Comparison of ENCODE assay signal across 16 cellular contexts in genomic region chr21:29305561-29305960, GRCh38. TPM values are rescaled to one million over a fixed set of nuclear protein-coding genes. Genes with fewer than 3 reads are reported as not detected.
DNase-seq lines count a peak whose midpoint lies in the region; ATAC-seq, FAIRE-seq and TF ChIP-seq lines count a peak whose summit lies in the region.
"Had no signal": no experiment of that assay in that cellular context is flagged by ENCODE, and none has a peak within 500 bp of the region (broad histone marks: within the 10 kb centered on the region; RNA-seq: fewer than 3 reads in every experiment).

No MANE protein-coding gene starts in this region.

- H4K12ac ChIP-seq in trophoblast cell (ENCODE audit: low read depth, low read length) = no peak overlapping the region

- H3K27ac ChIP-seq in ACC112 (ENCODE audit: low read depth, low read length) = no peak overlapping the region
- peak overlapping the region; percentile 73 for H3K27ac ChIP-seq in GM12878 (ENCODE audit: control insufficient read depth, insufficient read depth)
- H3K27ac ChIP-seq in trophoblast cell (ENCODE audit: low read depth, low read length) = no peak overlapping the region

- TF ChIP-seq RAD21 in GM12878 (IDR thresholded peaks at IDR 0.05; ENCODE audit: insufficient read depth, low read depth, low read length) = no peak

- H4K91ac ChIP-seq in trophoblast cell (ENCODE audit: low read depth, low read length) = no peak overlapping the region

- DNase-seq in GM12891 (ENCODE audit: insufficient read length, low spot score) = no peak
- no peak for DNase-seq in GM12878 (ENCODE audit: low read depth, low spot score)
- no peak for DNase-seq in trophoblast cell
- no peak for DNase-seq in GF-D8 (lab: John Stamatoyannopoulos, UW)
- no peak for DNase-seq in stimulated activated CD4-positive, alpha-beta T cell treated with anti-CD3 and anti-CD28 coated beads, Interleukin-2, amount 100 ng/mL, for 48 hours
- DNase-seq in cerebellar cortex (ENCODE audit: low spot score) = no peak
- DNase-seq in HPDE6-E6E7 (ENCODE audit: extremely low spot score) = no peak
- DNase-seq: erythroblast; NCI-H1930; NCI-H69; stimulated activated naive CD8-positive, alpha-beta T cell treated with anti-CD3 and anti-CD28 coated beads, Interleukin-15, Interleukin-2, amounts not matched to agents 100 U/mL and 50 U/mL, for 24 hours; T-cell had no signal

- no peaks in the 10 kb centered on the region for H3K27me3 ChIP-seq in ACC112 (ENCODE audit: insufficient read depth, low read length)
- H3K27me3 ChIP-seq in GM12878 (replicated peaks in 1 of 2; ENCODE audit: control insufficient read depth in 2 of 2, insufficient read depth in 2 of 2, low read length in 1 of 2) = no peaks in the 10 kb centered on the region
- H3K27me3 ChIP-seq in trophoblast cell (ENCODE audit: insufficient read depth, low read length) = no peaks in the 10 kb centered on the region

- H3K79me1 ChIP-seq in trophoblast cell (ENCODE audit: low read length) = no peaks in the 10 kb centered on the region

- H2AFZ ChIP-seq in ACC112 (ENCODE audit: low read length, unreplicated experiment) = no peak overlapping the region
- no peak overlapping the region for H2AFZ ChIP-seq in GM12878 (ENCODE audit: control insufficient read depth, low read depth, low read length)
- no peak overlapping the region for H2AFZ ChIP-seq in trophoblast cell (ENCODE audit: insufficient read depth, low read length, poor library complexity)

- WGBS in GM12878 (ENCODE audit: insufficient coverage, insufficient replicate concordance, low lambda C conversion rate, missing lambda C conversion rate) = 0% methylated on average over 1 of the region's 1 CpG
- no CpG with 5 or more reads among the region's 1 CpG for WGBS in trophoblast cell (ENCODE audit: extremely low coverage, insufficient coverage, insufficient read length)

- RAD21 ChIA-PET in GM12878 (lab: Charles Lee; ENCODE audit: unreplicated experiment) = interaction anchor here (0.7 to 1.3 kb wide), 8 partner anchors 9 to 226 kb away, joined by 3 to 5 read pairs (median 3); no protein-coding TSS in a partner anchor

- no peak for ATAC-seq in GM12878
- ATAC-seq: left lobe of liver, sciatic nerve, T-cell had no signal

- H4K20me1 ChIP-seq in GM12878 (ENCODE audit: control insufficient read depth, insufficient read depth) = peaks cover 2% of the 10 kb centered on the region; the same call in 1 of the 2 replicates

- H3K23ac ChIP-seq in trophoblast cell (ENCODE audit: low read length) = no peak overlapping the region

- SMC1A ChIA-PET in GM12878 (lab: Charles Lee; ENCODE audit: uncharacterized antibody, unreplicated experiment) = interaction anchor here (0.8 to 17.9 kb wide), 5 partner anchors 8 to 225 kb away, joined by 3 to 297 read pairs (median 4); no protein-coding TSS in a partner anchor

- POLR2A ChIA-PET in GM12878 (lab: Charles Lee) = interaction anchor here (0.9 to 1.3 kb wide), 4 partner anchors 11 to 72 kb away, joined by 3 to 8 read pairs (median 4); no protein-coding TSS in a partner anchor

- intact Hi-C loops in GM12878 (cut with micrococcal nuclease; ENCODE audit: unreplicated experiment) = loop anchor here (10.0 kb wide), 1 partner anchor 311 kb away; the partner anchor contains the start of gene LTN1

- CTCF ChIA-PET in GM12878 (lab: Yijun Ruan, JAX) = interaction anchor here (0.7 to 13.2 kb wide), 5 partner anchors 12 to 71 kb away, joined by 3 to 157 read pairs (median 3); no protein-coding TSS in a partner anchor

- no peak overlapping the region for H2BK120ac ChIP-seq in trophoblast cell (ENCODE audit: insufficient read depth, low read length, poor library complexity)

- peak overlapping the region; percentile 84 for H3K4ac ChIP-seq in trophoblast cell (ENCODE audit: low read depth, low read length)

- H2BK5ac ChIP-seq in trophoblast cell (ENCODE audit: low read depth, low read length, poor library complexity) = no peak overlapping the region

- in situ Hi-C loops in GM12878 (cut with MboI) = loop anchor here (5.0 kb wide), 1 partner anchor 228 kb away; no protein-coding TSS in a partner anchor

- H2BK12ac ChIP-seq in trophoblast cell (ENCODE audit: low read length) = no peak overlapping the region

- H3K79me2 ChIP-seq in ACC112 (ENCODE audit: control insufficient read depth, insufficient read depth, low read length, unreplicated experiment) (peaks cover 98% of the 10 kb centered on the region), GM12878 (ENCODE audit: control insufficient read depth, insufficient read depth, low read length) (peaks cover 99% of the 10 kb centered on the region), trophoblast cell (ENCODE audit: control insufficient read depth, insufficient read depth, low read length, poor library complexity) (peaks cover 10% of the 10 kb centered on the region)

- H3K4me2 ChIP-seq in GM12878 (ENCODE audit: control insufficient read depth, insufficient read depth) = peak overlapping the region; percentile 69
- no peak overlapping the region for H3K4me2 ChIP-seq in trophoblast cell (ENCODE audit: low read length)

- H2AK5ac ChIP-seq in trophoblast cell (ENCODE audit: low read length) = no peak overlapping the region

- H3K36me3 ChIP-seq in ACC112 (ENCODE audit: insufficient read depth, low read length) = peaks cover 11% of the 10 kb centered on the region
- H3K36me3 ChIP-seq in GM12878 (ENCODE audit: control insufficient read depth in 2 of 2, insufficient read depth in 2 of 2, low read length in 1 of 2) = 0 out of 4 replicates have a peak, but pooled peaks cover 0 to 7% of the 10 kb centered on the region in 2 experiments
- peaks cover 0 to 2% of the 10 kb centered on the region in 2 experiments for H3K36me3 ChIP-seq in trophoblast cell (ENCODE audit: control insufficient read depth in 1 of 2, insufficient read depth in 2 of 2, low read length in 2 of 2)

- peaks cover 42% of the 10 kb centered on the region for H3K4me1 ChIP-seq in ACC112 (ENCODE audit: control insufficient read depth, insufficient read depth, low read length, unreplicated experiment)
- H3K4me1 ChIP-seq in GM12878 (ENCODE audit: control insufficient read depth, insufficient read depth, low read length) = peaks cover 25% of the 10 kb centered on the region
- H3K4me1 ChIP-seq in trophoblast cell (ENCODE audit: control insufficient read depth in 1 of 2, insufficient read depth in 2 of 2, low read length in 2 of 2) = peaks cover 5 to 7% of the 10 kb centered on the region in 2 experiments

- FAIRE-seq in GM12891 (lab: Jason Lieb, UNC) (peak; percentile 90), GM12878 (lab: Jason Lieb, UNC) (peak; percentile 23)

- H3K4me3 ChIP-seq in ACC112 (ENCODE audit: low read depth, low read length) = 0 out of 2 replicates have a peak overlapping the region, but pooled peaks have one; percentile 3
- H3K4me3 ChIP-seq in GM12878 = 0 out of 2 replicates have a peak overlapping the region, but pooled peaks have one; percentile 14
- no peak overlapping the region for H3K4me3 ChIP-seq in trophoblast cell (ENCODE audit: low read depth, low read length)
- H3K4me3 ChIP-seq: coronary artery had no signal

- H3K9ac ChIP-seq in GM12878 (ENCODE audit: control insufficient read depth, insufficient read depth, low read length) = 0 out of 2 replicates have a peak overlapping the region, but pooled peaks have one; percentile 22
- H3K9ac ChIP-seq in trophoblast cell (ENCODE audit: low read length) = no peak overlapping the region

- no peak for TF ChIP-seq POLR2A in GM12891 (IDR thresholded peaks at IDR 0.05; ENCODE audit: low read depth, low read length)
- TF ChIP-seq POLR2A in GM12878 (IDR thresholded peaks at IDR 0.05; ENCODE audit: low read depth, low read length) = no peak

- no peak for TF ChIP-seq EP300 in GM12878 (IDR thresholded peaks at IDR 0.05; ENCODE audit: borderline replicate concordance in 1 of 2, control insufficient read depth in 1 of 2, low read depth in 2 of 2, low read length in 2 of 2)

- H4K8ac ChIP-seq in trophoblast cell (ENCODE audit: low read depth, low read length) = no peak overlapping the region

- H3K14ac ChIP-seq in trophoblast cell (ENCODE audit: low read length) = no peak overlapping the region

- H3K9me3 ChIP-seq in GM12878 (replicated peaks; ENCODE audit: control insufficient read depth, insufficient read depth, low read length) (peaks cover 2% of the 10 kb centered on the region; the same call in 1 of the 3 replicates), trophoblast cell (ENCODE audit: insufficient read depth, low read depth, low read length) (peaks cover 2% of the 10 kb centered on the region)

- H3K18ac ChIP-seq in trophoblast cell (ENCODE audit: low read length) = no peak overlapping the region

- no TSS peak for BruUV-seq in GM12878 (replicated peaks; lab: Mats Ljungman, UMichigan)

- TF ChIP-seq CTCF in GM12878 (IDR thresholded peaks at IDR 0.05 in 2 of 3, conservative IDR thresholded peaks at IDR 0.05 in 1 of 3; ENCODE audit: control insufficient read depth in 2 of 3, extremely low read depth in 1 of 3, insufficient read depth in 1 of 3, low read depth in 3 of 3, low read length in 3 of 3) = no peak

TF ChIP-seq in GM12891, 5 proteins besides CTCF, POLR2A, EP300 and RAD21 (continues in another document):
- TF ChIP-seq SPI1 (IDR thresholded peaks at IDR 0.05; ENCODE audit: low read depth, low read length) (no peak), POU2F2 (IDR thresholded peaks at IDR 0.05; ENCODE audit: low read depth, low read length) (no peak), PAX5 (IDR thresholded peaks at IDR 0.05; ENCODE audit: insufficient read depth, low read length, severe bottlenecking) (no peak)

TF ChIP-seq in GM12878, 131 proteins besides CTCF, POLR2A, EP300 and RAD21 (continues in another document):
- TF ChIP-seq NFYA (IDR thresholded peaks at IDR 0.05; ENCODE audit: borderline replicate concordance, low read depth, low read length) = no peak
- no peak for TF ChIP-seq ZZZ3 (IDR thresholded peaks at IDR 0.05; ENCODE audit: control insufficient read depth, insufficient read length, low read depth)

RNA-seq across cellular contexts. Expression of gene BACH1, which starts 6.8 kb away (rescaled TPM):
- polyA plus RNA-seq in GM12891 (2012; ENCODE audit: low read depth, missing spikeins) = 11.0 TPM
- total RNA-seq in GM12878 (2013; cell fraction: nucleolus; rRNA removed) = 89.0 and 91.9 TPM in 2 replicates
- total RNA-seq in GM12878 (2014; rRNA removed) (13.8 and 20.1 TPM in 2 replicates), GM12878 (2014; rRNA removed; fragmentation: Illumina TruSeq; extraction: Trizol) (16.9 and 18.1 TPM in 2 replicates), GM12878 (2021) (25.7 TPM in 2 replicates)
- 10.4 TPM for polyA plus RNA-seq in GM12878 (2011; ENCODE audit: low read depth)
- polyA plus RNA-seq in GM12878 (2011; rRNA removed) (18.8 and 26.6 TPM in 2 replicates), GM12878 (2014; fragmentation: Illumina TruSeq; extraction: Trizol) (10.7 and 11.8 TPM in 2 replicates), GM12878 (2014; fragmentation: Nextera tagmentation; extraction: Ambion mirVana) (1 to 10 TPM; 3.2 to 3.3 TPM), GM12878 (2014; rRNA removed) (5.4 and 7.6 TPM in 2 replicates), GM12878 (2016; fragmentation: Nextera tagmentation; extraction: Ambion mirVana) (10 to 100 TPM in 1 of 2 experiments, 1 to 10 TPM in 1; 9.1 to 10.3 TPM)
- polyA plus RNA-seq in GM12878 (2011; cell fraction: cytosol; rRNA removed) = 6.6 and 8.8 TPM in 2 replicates
- polyA plus RNA-seq in GM12878 (2011; cell fraction: nucleus; rRNA removed) = 18.9 TPM in 2 replicates
- 11.9 and 12.8 TPM in 2 replicates for polyA plus RNA-seq in GM12878 (2012)
- 81.2 and 136 TPM in 2 replicates for polyA minus RNA-seq in GM12878 (2011; rRNA and poly(A)+ RNA removed)
- 17.2 and 23.1 TPM in 2 replicates for polyA minus RNA-seq in GM12878 (2011; cell fraction: cytosol; rRNA and poly(A)+ RNA removed)
- polyA minus RNA-seq in GM12878 (2011; cell fraction: nucleus; rRNA and poly(A)+ RNA removed) = 43.3 and 46.8 TPM in 2 replicates
- polyA plus RNA-seq in trophoblast cell (2013) = 72.6 and 72.7 TPM in 2 replicates
